27 cellular contexts compared by ENCODE assay signal in the genomic region with DNA sequence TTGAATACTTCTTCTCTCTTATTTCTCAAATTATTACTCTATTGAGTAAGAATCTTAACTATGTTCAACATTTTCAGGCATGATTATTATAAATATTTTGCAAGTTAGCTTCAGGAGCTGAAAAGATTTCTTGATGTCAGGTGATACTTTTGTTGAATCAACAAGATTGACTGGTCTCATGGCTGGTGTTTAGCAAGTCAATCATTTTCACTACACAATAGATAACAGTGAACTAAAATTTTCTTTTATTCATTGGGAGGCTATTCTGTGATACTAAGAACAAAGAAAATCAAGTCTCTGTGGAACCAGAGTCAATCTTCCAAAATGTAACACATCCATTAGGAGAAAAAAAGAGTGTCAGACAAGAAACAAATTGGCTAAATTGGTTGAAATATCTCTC.
A peak's percentile ranks its signal among the peaks of the same experiment; 100 is the strongest.
DNase-seq lines count a peak whose midpoint lies in the region; TF ChIP-seq lines count a peak whose summit lies in the region.
"Had no signal": no experiment of that assay in that cellular context is flagged by ENCODE, and none has a peak within 500 bp of the region (broad histone marks: within the 10 kb centered on the region; RNA-seq: fewer than 3 reads in every experiment).

No MANE protein-coding gene starts in this region.

- no peaks in the 10 kb centered on the region for H4K20me1 ChIP-seq in neural cell (ENCODE audit: insufficient read depth)
- H4K20me1 ChIP-seq: BLaER1; BLaER1 treated with 17β-estradiol and CSF1 and Interleukin-3, amounts not matched to agents 10 nM and 100 nM had no signal

- TF ChIP-seq CTCF in neural cell (IDR thresholded peaks at IDR 0.05; ENCODE audit: poor library complexity, severe bottlenecking) (no peak), uterus (IDR thresholded peaks at IDR 0.05) (no peak)

- H3K27me3 ChIP-seq in neural cell (ENCODE audit: insufficient read depth, low read depth, low read length) (no peaks in the 10 kb centered on the region), uterus (peaks cover 0 to 3% of the 10 kb centered on the region in 2 donors)
- H3K27me3 ChIP-seq: BE2C; BLaER1; BLaER1 treated with 17β-estradiol and CSF1 and Interleukin-3, amounts not matched to agents 10 nM and 100 nM had no signal

- no peak for TF ChIP-seq RAD21 in neural cell (conservative IDR thresholded peaks at IDR 0.05)

- DNase-seq in uterus, result no peak
- DNase-seq: 8988T; ACHN; AML-193; BE2C; C1 segment of cervical spinal cord; Caco-2; Calu3; CD4-positive, alpha-beta memory T cell; CD4-positive, alpha-beta T cell; CD4-positive, CD25-positive, alpha-beta regulatory T cell; CD8-positive, alpha-beta memory T cell; CD8-positive, alpha-beta T cell; COR-L47; DMS 273 treated with DMSO at 0.1 percent for 48 hours; DMS153; DMS53; DMS79; DMS79 treated with DMSO at 0.1 percent for 48 hours; DND-41; EL had no signal

- no peaks in the 10 kb centered on the region for H3K79me2 ChIP-seq in neural cell (replicated peaks; ENCODE audit: insufficient read depth, low read length)

- no peak overlapping the region for H3K4me3 ChIP-seq in neural cell (ENCODE audit: low read length)
- H3K4me3 ChIP-seq in uterus, result no peak overlapping the region
- H3K4me3 ChIP-seq: A549; BLaER1; BLaER1 treated with 17β-estradiol and CSF1 and Interleukin-3, amounts not matched to agents 10 nM and 100 nM had no signal

- H3K27ac ChIP-seq in neural cell (ENCODE audit: low read length) (no peak overlapping the region), uterus (no peak overlapping the region)
- H3K27ac ChIP-seq: 22Rv1; A549; BLaER1; BLaER1 treated with 17β-estradiol and CSF1 and Interleukin-3, amounts not matched to agents 10 nM and 100 nM; C4-2B had no signal

- no peaks in the 10 kb centered on the region for H3K9me2 ChIP-seq in neural cell (ENCODE audit: insufficient read depth, low read length)

- H2AFZ ChIP-seq in neural cell (ENCODE audit: low read depth, low read length), result no peak overlapping the region

- no peak for TF ChIP-seq POLR2A in uterus (IDR thresholded peaks at IDR 0.05)

- H3K9me3 ChIP-seq in neural cell (ENCODE audit: low read length) (no peaks in the 10 kb centered on the region), uterus (no peaks in the 10 kb centered on the region)
- H3K9me3 ChIP-seq: A549; BE2C; BLaER1; BLaER1 treated with 17β-estradiol and CSF1 and Interleukin-3, amounts not matched to agents 10 nM and 100 nM; Caco-2 had no signal

- no peaks in the 10 kb centered on the region for H3K4me1 ChIP-seq in uterus
- H3K4me1 ChIP-seq: A549; BE2C; BLaER1; BLaER1 treated with 17β-estradiol and CSF1 and Interleukin-3, amounts not matched to agents 10 nM and 100 nM; Caco-2 had no signal

- no peak overlapping the region for H3K9ac ChIP-seq in neural cell (ENCODE audit: low read length)
- H3K9ac ChIP-seq: BLaER1; BLaER1 treated with 17β-estradiol and CSF1 and Interleukin-3, amounts not matched to agents 10 nM and 100 nM had no signal

- peak; percentile 77 for TF ChIP-seq EP300 in neural cell (conservative IDR thresholded peaks at IDR 0.05; ENCODE audit: poor library complexity, severe bottlenecking)

- no peak overlapping the region for H3K4me2 ChIP-seq in neural cell (ENCODE audit: low read length)
- H3K4me2 ChIP-seq: A549; BLaER1; BLaER1 treated with 17β-estradiol and CSF1 and Interleukin-3, amounts not matched to agents 10 nM and 100 nM had no signal

- intact Hi-C loops in uterus (cut with DNase I; ENCODE audit: low total_unique reads), result no loop called here

- H3K36me3 ChIP-seq in neural cell (ENCODE audit: insufficient read depth, low read length) (no peaks in the 10 kb centered on the region), uterus (no peaks in the 10 kb centered on the region)
- H3K36me3 ChIP-seq: BE2C; BLaER1; BLaER1 treated with 17β-estradiol and CSF1 and Interleukin-3, amounts not matched to agents 10 nM and 100 nM had no signal

- H3F3A ChIP-seq in neural cell (ENCODE audit: insufficient read depth, low read length, poor library complexity, severe bottlenecking), result no peaks in the 10 kb centered on the region

TF ChIP-seq in neural cell, 6 proteins besides CTCF, POLR2A, EP300 and RAD21:
- TF ChIP-seq EZH2 (IDR thresholded peaks at IDR 0.05; ENCODE audit: borderline replicate concordance, insufficient read depth, low read length, poor library complexity, severe bottlenecking) (no peak), POLR2AphosphoS5 (IDR thresholded peaks at IDR 0.05) (peak; percentile 52)
